ENCODE assay signal across 28 cellular contexts in the genomic region with DNA sequence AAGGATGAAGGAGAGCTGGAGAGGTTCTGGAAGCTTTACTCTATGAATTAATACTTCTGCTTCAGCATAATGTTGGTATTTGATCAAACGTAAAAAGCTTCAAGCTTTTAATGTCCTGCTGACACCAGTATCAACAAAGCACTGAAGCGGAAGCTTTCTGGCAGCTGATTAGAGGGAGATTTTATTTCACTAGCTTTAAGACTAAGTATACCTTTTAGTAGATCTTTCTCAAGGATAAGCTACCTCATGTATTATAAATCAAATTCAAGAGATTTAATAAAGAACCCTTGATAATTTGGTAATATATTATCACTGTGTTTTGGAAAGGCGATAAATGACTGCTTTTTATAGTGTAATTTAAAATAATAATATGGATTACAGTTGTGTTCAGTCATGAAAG.
A peak's percentile ranks its signal among the peaks of the same experiment; 100 is the strongest.
DNase-seq lines count a peak whose midpoint lies in the region; ATAC-seq and TF ChIP-seq lines count a peak whose summit lies in the region.
"Had no signal": no experiment of that assay in that cellular context is flagged by ENCODE, and none has a peak within 500 bp of the region (broad histone marks: within the 10 kb centered on the region; RNA-seq: fewer than 3 reads in every experiment).

No MANE protein-coding gene starts in this region.

- peak; percentile 7 for DNase-seq in NCI-H2107 treated with DMSO at 0.1 percent for 48 hours (lab: John Stamatoyannopoulos, UW; ENCODE audit: unreplicated experiment)
- no peak for DNase-seq in NCI-H2107 (lab: John Stamatoyannopoulos, UW)
- peak; percentile 30 for DNase-seq in NCI-H1694 treated with DMSO at 0.1 percent for 48 hours (lab: John Stamatoyannopoulos, UW)
- DNase-seq in astrocyte of the cerebellum (ENCODE audit: low read depth) = peak; percentile 31
- DNase-seq in retina = peak; percentile 32
- DNase-seq in activated CD4-positive, alpha-beta T cell treated with anti-CD3 and anti-CD28 coated beads, Interleukin-2, amount 50 U/mL, for 4 hours = no peak
- DNase-seq in stimulated activated effector memory CD8-positive, alpha-beta T cell treated with anti-CD3 and anti-CD28 coated beads, Interleukin-12 subunit alpha, Interleukin-12 subunit beta, amount 100 ng/mL, for 72 hours (ENCODE audit: low spot score in 2 of 2) = no peak
- DNase-seq in foreskin fibroblast = no peak
- DNase-seq: activated CD4-positive, alpha-beta T cell treated with anti-CD3 and anti-CD28 coated beads for 1 hour; activated CD8-positive, alpha-beta T cell treated with anti-CD3 and anti-CD28 coated beads for 36 hours; AML-193; amniotic stem cell; CD4-positive, alpha-beta memory T cell; hypothalamus; KBM-7; left cardiac atrium; mammary epithelial cell; NCI-H1105 treated with DMSO at 0.1 percent for 48 hours; NCI-H345; NCI-H774; stimulated activated naive CD4-positive, alpha-beta T cell treated with Interleukin-2 at 50 U/mL for 16 hours had no signal

- in situ Hi-C loops in astrocyte of the cerebellum (cut with HindIII; ENCODE audit: low sequenced_read_pairs) = no loop called here

- TF ChIP-seq CTCF in astrocyte of the cerebellum (IDR thresholded peaks at IDR 0.05; ENCODE audit: low read depth, low read length, missing control alignments) (no peak), foreskin fibroblast (IDR thresholded peaks at IDR 0.05; ENCODE audit: low read depth, low read length) (no peak)

- H3K36me3 Mint-ChIP-seq in stimulated activated effector memory CD8-positive, alpha-beta T cell treated with anti-CD3 and anti-CD28 coated beads, Interleukin-12 subunit alpha, Interleukin-12 subunit beta, amount 100 ng/mL, for 72 hours = no peaks in the 10 kb centered on the region
- H3K36me3 Mint-ChIP-seq: activated naive CD4-positive, alpha-beta T cell treated with anti-CD3 and anti-CD28 coated beads, Interleukin-2, amount 50 U/mL, for 24 hours; CD4-positive, alpha-beta memory T cell had no signal

- no peak for ATAC-seq in stimulated activated effector memory CD8-positive, alpha-beta T cell treated with anti-CD3 and anti-CD28 coated beads, Interleukin-12 subunit alpha, Interleukin-12 subunit beta, amount 100 ng/mL, for 72 hours
- ATAC-seq: A549; activated CD8-positive, alpha-beta T cell treated with anti-CD3 and anti-CD28 coated beads for 36 hours; activated T-helper 17 cell treated with anti-CD3 and anti-CD28 coated beads, Interleukin-2, amount 50 U/mL, for 72 hours; left cardiac atrium; natural killer cell treated with Interleukin-12 subunit alpha and Interleukin-12 subunit beta and Interleukin-15 and Interleukin-18, amount 100 ng/mL, for 72 hours had no signal

- H3K4me3 ChIP-seq in astrocyte of the cerebellum (ENCODE audit: low read depth, low read length) (no peak overlapping the region), foreskin fibroblast (ENCODE audit: low read depth in 1 of 2, low read length in 2 of 2) (no peak overlapping the region)
- H3K4me3 ChIP-seq: A549, breast epithelium, skin epidermis had no signal

- H3K9me3 Mint-ChIP-seq in stimulated activated effector memory CD8-positive, alpha-beta T cell treated with anti-CD3 and anti-CD28 coated beads, Interleukin-12 subunit alpha, Interleukin-12 subunit beta, amount 100 ng/mL, for 72 hours = peaks cover 3% of the 10 kb centered on the region
- H3K9me3 Mint-ChIP-seq: activated CD8-positive, alpha-beta T cell treated with anti-CD3 and anti-CD28 coated beads for 36 hours; activated naive CD4-positive, alpha-beta T cell treated with anti-CD3 and anti-CD28 coated beads, Interleukin-2, amount 50 U/mL, for 24 hours; natural killer cell treated with Interleukin-12 subunit alpha and Interleukin-12 subunit beta and Interleukin-15 and Interleukin-18, amount 100 ng/mL, for 72 hours had no signal

- H3K4me3 Mint-ChIP-seq in stimulated activated effector memory CD8-positive, alpha-beta T cell treated with anti-CD3 and anti-CD28 coated beads, Interleukin-12 subunit alpha, Interleukin-12 subunit beta, amount 100 ng/mL, for 72 hours = no peak overlapping the region
- H3K4me3 Mint-ChIP-seq: activated CD8-positive, alpha-beta T cell treated with anti-CD3 and anti-CD28 coated beads for 36 hours; activated naive CD4-positive, alpha-beta T cell treated with anti-CD3 and anti-CD28 coated beads, Interleukin-2, amount 50 U/mL, for 24 hours; activated T-helper 17 cell treated with anti-CD3 and anti-CD28 coated beads, Interleukin-2, amount 50 U/mL, for 72 hours; CD4-positive, alpha-beta memory T cell; natural killer cell treated with Interleukin-12 subunit alpha and Interleukin-12 subunit beta and Interleukin-15 and Interleukin-18, amount 100 ng/mL, for 72 hours; T-helper 2 cell treated with Interferon-gamma antibody and Interleukin-4, amounts not matched to agents 5 μg/mL and 100 μg/mL, for 36 hours had no signal

- H3K4me1 Mint-ChIP-seq in stimulated activated effector memory CD8-positive, alpha-beta T cell treated with anti-CD3 and anti-CD28 coated beads, Interleukin-12 subunit alpha, Interleukin-12 subunit beta, amount 100 ng/mL, for 72 hours = peaks cover 21% of the 10 kb centered on the region

- no peak overlapping the region for H3K27ac Mint-ChIP-seq in stimulated activated effector memory CD8-positive, alpha-beta T cell treated with anti-CD3 and anti-CD28 coated beads, Interleukin-12 subunit alpha, Interleukin-12 subunit beta, amount 100 ng/mL, for 72 hours
- H3K27ac Mint-ChIP-seq: activated CD8-positive, alpha-beta T cell treated with anti-CD3 and anti-CD28 coated beads for 36 hours; activated naive CD4-positive, alpha-beta T cell treated with anti-CD3 and anti-CD28 coated beads, Interleukin-2, amount 50 U/mL, for 24 hours; activated T-helper 17 cell treated with anti-CD3 and anti-CD28 coated beads, Interleukin-2, amount 50 U/mL, for 72 hours; CD4-positive, alpha-beta memory T cell; natural killer cell treated with Interleukin-12 subunit alpha and Interleukin-12 subunit beta and Interleukin-15 and Interleukin-18, amount 100 ng/mL, for 72 hours; T-helper 2 cell treated with Interferon-gamma antibody and Interleukin-4, amounts not matched to agents 5 μg/mL and 100 μg/mL, for 36 hours had no signal

Comparison
In these comparisons a context has a peak if more than half of its experiments do, and no peak if none do; other contexts are left out.
1. DNase-seq: peak in NCI-H2107 treated with DMSO at 0.1 percent for 48 hours (single experiment), NCI-H1694 treated with DMSO at 0.1 percent for 48 hours (single experiment), astrocyte of the cerebellum (single experiment) and retina (single experiment); none in NCI-H2107 (single experiment), activated CD4-positive, alpha-beta T cell treated with anti-CD3 and anti-CD28 coated beads, Interleukin-2, amount 50 U/mL, for 4 hours (0 of 2), stimulated activated effector memory CD8-positive, alpha-beta T cell treated with anti-CD3 and anti-CD28 coated beads, Interleukin-12 subunit alpha, Interleukin-12 subunit beta, amount 100 ng/mL, for 72 hours (0 of 2) and foreskin fibroblast (0 of 2).